Comparison of ENCODE assay signal across 8 cellular contexts in the genomic region with DNA sequence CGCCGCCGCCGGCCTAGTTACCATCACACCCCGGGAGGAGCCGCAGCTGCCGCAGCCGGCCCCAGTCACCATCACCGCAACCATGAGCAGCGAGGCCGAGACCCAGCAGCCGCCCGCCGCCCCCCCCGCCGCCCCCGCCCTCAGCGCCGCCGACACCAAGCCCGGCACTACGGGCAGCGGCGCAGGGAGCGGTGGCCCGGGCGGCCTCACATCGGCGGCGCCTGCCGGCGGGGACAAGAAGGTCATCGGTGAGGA. TPM values are rescaled to one million over a fixed set of nuclear protein-coding genes. Genes with fewer than 3 reads are reported as not detected.
A peak's percentile ranks its signal among the peaks of the same experiment; 100 is the strongest.
DNase-seq lines count a peak whose midpoint lies in the region; ATAC-seq and TF ChIP-seq lines count a peak whose summit lies in the region.
"Not testable (repeated sequence)": the region's sequence is repeated elsewhere in the genome, so short reads cannot be mapped to it uniquely, and the experiment has no call there.

No MANE protein-coding gene starts in this region.

- H3K4me1 ChIP-seq in DND-41 (ENCODE audit: insufficient read depth, low read length), result peaks cover 52% of the 10 kb centered on the region
- H3K4me1 ChIP-seq in GM23248 (ENCODE audit: insufficient read depth), result peaks cover 55% of the 10 kb centered on the region
- peaks cover 36% of the 10 kb centered on the region for H3K4me1 ChIP-seq in mammary epithelial cell (ENCODE audit: insufficient read depth, low read length)
- H3K4me1 ChIP-seq in left ventricle myocardium inferior, result peaks cover 65% of the 10 kb centered on the region

- peak overlapping the region; percentile 81 to 99 (median 97) for H3K4me3 Mint-ChIP-seq in naive thymus-derived CD8-positive, alpha-beta T cell

- H3K4me2 ChIP-seq in DND-41 (ENCODE audit: insufficient read depth, low read length); GM23248 (ENCODE audit: unreplicated experiment); mammary epithelial cell (ENCODE audit: insufficient read depth, low read depth, low read length): not testable (repeated sequence)

- peaks cover 35% of the 10 kb centered on the region for H3F3A ChIP-seq in GM23248 (ENCODE audit: insufficient read depth)

- H3K4me3 ChIP-seq in DND-41 (ENCODE audit: low read depth in 1 of 2, low read length in 2 of 2) (peak overlapping the region; percentile 14 to 74; a peak in 3 of 4 replicates), GM23248 (peak overlapping the region; percentile 94), WI38 (ENCODE audit: low read depth, low read length) (peak overlapping the region; percentile 85), mammary epithelial cell (replicated peaks in 1 of 3; ENCODE audit: insufficient read depth in 1 of 3, low read depth in 2 of 3, low read length in 3 of 3) (peak overlapping the region in 2 of 3 experiments; percentile 63 to 65), left ventricle myocardium inferior (peak overlapping the region; percentile 90)

- POLR2A ChIA-PET in naive thymus-derived CD8-positive, alpha-beta T cell (lab: Charles Lee), result interaction anchor here (0.9 to 3.9 kb wide), 16 partner anchors 9 to 1703 kb away, joined by 3 to 88 read pairs (median 6); a partner anchor contains a TSS

- H3K36me3 Mint-ChIP-seq in naive thymus-derived CD8-positive, alpha-beta T cell, result peaks cover 0 to 27% (median 9%) of the 10 kb centered on the region in 3 donors

- not testable (repeated sequence) for H3K27me3 Mint-ChIP-seq in naive thymus-derived CD8-positive, alpha-beta T cell

- not testable (repeated sequence) for DNase-seq in DND-41; GM23248; mammary epithelial cell; left ventricle myocardium inferior; naive thymus-derived CD8-positive, alpha-beta T cell; substantia nigra (lab: John Stamatoyannopoulos, UW)

- 0% methylated on average over 9 to 23 of the region's 33 CpGs for WGBS in GM23248 (ENCODE audit: low coverage in 1 of 2, low lambda C conversion rate in 2 of 2, missing lambda C conversion rate in 2 of 2), 2 experiments
- no CpG with 5 or more reads among the region's 33 CpGs for WGBS in mammary epithelial cell (ENCODE audit: low coverage, missing lambda C conversion rate)

- BruUV-seq in mammary epithelial cell (replicated peaks; lab: Mats Ljungman, UMichigan), result not testable (repeated sequence)

- intact Hi-C loops in mammary epithelial cell (cut with micrococcal nuclease), result loop anchor here (2.0 kb wide), 2 partner anchors 60 to 74 kb away; no protein-coding TSS in a partner anchor
- intact Hi-C loops in left ventricle myocardium inferior (cut with micrococcal nuclease), result not testable (repeated sequence)

- peak; percentile 14 for ATAC-seq in DND-41 (ENCODE audit: insufficient read depth, low read depth)
- ATAC-seq in HG03558 (IDR thresholded peaks at IDR 0.05; ENCODE audit: extremely low read depth, unreplicated experiment), result peak; percentile 3
- peak; percentile 14 to 21 for ATAC-seq in naive thymus-derived CD8-positive, alpha-beta T cell

- in situ Hi-C loops in GM23248 (cut with MboI); mammary epithelial cell (cut with MboI; ENCODE audit: low sequenced_read_pairs in 2 of 2): not testable (repeated sequence)

- H3K4me1 Mint-ChIP-seq in naive thymus-derived CD8-positive, alpha-beta T cell, result peaks cover 38 to 62% (median 61%) of the 10 kb centered on the region in 4 donors

- not testable (repeated sequence) for TF ChIP-seq CTCF in DND-41 (IDR thresholded peaks at IDR 0.05; ENCODE audit: borderline replicate concordance, extremely low read depth, low read length, poor library complexity, severe bottlenecking); WI38 (IDR thresholded peaks at IDR 0.05; ENCODE audit: low read depth, low read length); mammary epithelial cell (conservative IDR thresholded peaks at IDR 0.05 in 1 of 2, IDR thresholded peaks at IDR 0.05 in 1 of 2; ENCODE audit: extremely low read depth in 1 of 2, insufficient read depth in 1 of 2, low read depth in 1 of 2, low read length in 2 of 2); left ventricle myocardium inferior (IDR thresholded peaks at IDR 0.05; ENCODE audit: borderline replicate concordance)

- H3K27me3 ChIP-seq in DND-41 (ENCODE audit: insufficient read depth, low read length, poor library complexity); GM23248 (replicated peaks; ENCODE audit: insufficient read depth); mammary epithelial cell (ENCODE audit: insufficient read depth, low read length); left ventricle myocardium inferior (ENCODE audit: low read depth): not testable (repeated sequence)

- peaks cover 45% of the 10 kb centered on the region for H3K36me3 ChIP-seq in DND-41 (ENCODE audit: insufficient read depth, low read length)
- peaks cover 11% of the 10 kb centered on the region; the same call in 1 of the 2 replicates for H3K36me3 ChIP-seq in GM23248 (ENCODE audit: low read depth)
- H3K36me3 ChIP-seq in mammary epithelial cell (ENCODE audit: insufficient read depth, low read length), result peaks cover 19% of the 10 kb centered on the region
- not testable (repeated sequence) for H3K36me3 ChIP-seq in left ventricle myocardium inferior

- H3K79me2 ChIP-seq in DND-41 (ENCODE audit: insufficient read depth, low read length) (peaks cover 67% of the 10 kb centered on the region), GM23248 (ENCODE audit: insufficient read depth) (peaks cover 57% of the 10 kb centered on the region), mammary epithelial cell (ENCODE audit: insufficient read depth, low read length) (peaks cover 63% of the 10 kb centered on the region)

- H3K9ac ChIP-seq in DND-41 (ENCODE audit: low read depth, low read length) (peak overlapping the region; percentile 82), GM23248 (peak overlapping the region; percentile 91)
- H3K9ac ChIP-seq in mammary epithelial cell (ENCODE audit: insufficient read depth, low read length), result not testable (repeated sequence)

- not testable (repeated sequence) for H3K9me2 ChIP-seq in GM23248 (ENCODE audit: insufficient read depth)

- not testable (repeated sequence) for H3K9me3 ChIP-seq in DND-41 (ENCODE audit: insufficient read depth, low read length, severe bottlenecking); GM23248 (ENCODE audit: low read depth); mammary epithelial cell (replicated peaks; ENCODE audit: insufficient read depth, low read length); left ventricle myocardium inferior (replicated peaks)

- H2AFZ ChIP-seq in DND-41 (ENCODE audit: low read depth, low read length); GM23248; mammary epithelial cell (ENCODE audit: low read depth, low read length): not testable (repeated sequence)

- dilution Hi-C loops in mammary epithelial cell (cut with HindIII; ENCODE audit: low sequenced_read_pairs), result loop anchor here (5.0 kb wide), 1 partner anchor 60 kb away; a partner anchor contains a TSS

- CTCF ChIA-PET in mammary epithelial cell (lab: Charles Lee; ENCODE audit: low non-redundant PET), result interaction anchor here (0.7 kb wide), 1 partner anchor 1216 kb away, joined by 3 read pairs; no protein-coding TSS in a partner anchor

- H4K20me1 ChIP-seq in DND-41 (ENCODE audit: insufficient read depth, low read length) (peaks cover 45% of the 10 kb centered on the region), GM23248 (ENCODE audit: insufficient read depth) (peaks cover 26% of the 10 kb centered on the region), mammary epithelial cell (ENCODE audit: insufficient read depth, low read length) (peaks cover 28% of the 10 kb centered on the region)

- peak overlapping the region; percentile 98 to 99 (median 98) for H3K27ac Mint-ChIP-seq in naive thymus-derived CD8-positive, alpha-beta T cell

- peak overlapping the region; percentile 76; the same call in 1 of the 2 replicates for H3K27ac ChIP-seq in DND-41 (ENCODE audit: low read length)
- peak overlapping the region; percentile 91 for H3K27ac ChIP-seq in GM23248
- not testable (repeated sequence) for H3K27ac ChIP-seq in mammary epithelial cell (ENCODE audit: insufficient read depth, low read depth, low read length)
- H3K27ac ChIP-seq in left ventricle myocardium inferior (replicated peaks), result peak overlapping the region; percentile 97
- peak overlapping the region; percentile 40 for H3K27ac ChIP-seq in substantia nigra (ENCODE audit: low read depth, low read length, poor library complexity, severe bottlenecking)

- H3K9me3 Mint-ChIP-seq in naive thymus-derived CD8-positive, alpha-beta T cell, result not testable (repeated sequence)

RNA-seq across cellular contexts. Expression of a gene that starts 0.2 kb away (rescaled TPM):
- total RNA-seq in GM23248 (2014; rRNA removed; shearing (Covaris generic)), result 665 and 762 TPM in 2 replicates
- 480 and 496 TPM in 2 replicates for polyA plus RNA-seq in GM23248 (2016; fragmentation: Nextera tagmentation; extraction: Ambion mirVana)
- total RNA-seq in mammary epithelial cell, result 100 to 1,000 TPM; 442 to 862 TPM
- 1,097 TPM for polyA plus RNA-seq in mammary epithelial cell
- polyA minus RNA-seq in mammary epithelial cell, result 959 TPM
- total RNA-seq in left ventricle myocardium inferior, result 754 TPM
- 100 to 1,000 TPM; 308 to 319 TPM for total RNA-seq in naive thymus-derived CD8-positive, alpha-beta T cell
- polyA plus RNA-seq in naive thymus-derived CD8-positive, alpha-beta T cell, result 10 to 100 TPM; 80.5 to 89.2 (median 83.0) TPM

RNA-seq across cellular contexts. Expression of a gene that starts 24.2 kb away (rescaled TPM):
- 22.7 and 35.9 TPM in 2 replicates for total RNA-seq in GM23248 (2014; rRNA removed; shearing (Covaris generic))
- 35.1 and 37.1 TPM in 2 replicates for polyA plus RNA-seq in GM23248 (2016; fragmentation: Nextera tagmentation; extraction: Ambion mirVana)
- 10 to 100 TPM; 17.5 to 45.1 TPM for total RNA-seq in mammary epithelial cell
- polyA plus RNA-seq in mammary epithelial cell, result 55.0 TPM
- 13.2 TPM for polyA minus RNA-seq in mammary epithelial cell
- total RNA-seq in left ventricle myocardium inferior, result 21.0 TPM
- total RNA-seq in naive thymus-derived CD8-positive, alpha-beta T cell, result 10 to 100 TPM; 46.3 to 49.4 TPM
- polyA plus RNA-seq in naive thymus-derived CD8-positive, alpha-beta T cell, result 100 to 1,000 TPM in 1 of 3 donors, 10 to 100 TPM in 2; 82.3 to 100 (median 85.0) TPM

RNA-seq across cellular contexts. Expression of a gene that starts 57.6 kb away (rescaled TPM):
- total RNA-seq in GM23248 (2014; rRNA removed; shearing (Covaris generic)), result not detected in 2 replicates
- polyA plus RNA-seq in GM23248 (2016; fragmentation: Nextera tagmentation; extraction: Ambion mirVana) (not detected in 2 replicates), mammary epithelial cell (0.10 TPM)
- total RNA-seq in mammary epithelial cell (1 to 10 TPM in 1 of 2 donors, not detected in 1; 2.5 TPM), left ventricle myocardium inferior (not detected)
- not detected for polyA minus RNA-seq in mammary epithelial cell
- not detected for total RNA-seq in naive thymus-derived CD8-positive, alpha-beta T cell
- not detected for polyA plus RNA-seq in naive thymus-derived CD8-positive, alpha-beta T cell

Comparison
In these comparisons a context has a peak if more than half of its experiments do, and no peak if none do; other contexts are left out.
1. H3K4me3 ChIP-seq: peak in every context shown above with its lines; median percentile 94 in GM23248; 90 in left ventricle myocardium inferior; 85 in WI38; 64 in mammary epithelial cell; 44 in DND-41.